19 cellular contexts compared by ENCODE assay signal in genomic region chr5:134083517-134083916, GRCh38. TPM values are rescaled to one million over a fixed set of nuclear protein-coding genes. Genes with fewer than 3 reads are reported as not detected.
DNase-seq lines count a peak whose midpoint lies in the region; ATAC-seq and TF ChIP-seq lines count a peak whose summit lies in the region.
"Had no signal": no experiment of that assay in that cellular context is flagged by ENCODE, and none has a peak within 500 bp of the region (broad histone marks: within the 10 kb centered on the region; RNA-seq: fewer than 3 reads in every experiment).

No MANE protein-coding gene starts in this region.

- TF ChIP-seq CTCF in chondrocyte (IDR thresholded peaks at IDR 0.05) (no peak), sigmoid colon (IDR thresholded peaks at IDR 0.05) (no peak)

- H3K9me3 Mint-ChIP-seq in activated naive CD4-positive, alpha-beta T cell treated with anti-CD3 and anti-CD28 coated beads, Interleukin-2, amount 50 U/mL, for 24 hours, result no peaks in the 10 kb centered on the region
- H3K9me3 Mint-ChIP-seq in chondrocyte (ENCODE audit: low read depth), result peaks cover 3% of the 10 kb centered on the region
- H3K9me3 Mint-ChIP-seq: activated T-helper 1 cell treated with anti-CD3 and anti-CD28 coated beads, Interleukin-12 subunit alpha, Interleukin-12 subunit beta, Interleukin-2, Interleukin-4 antibody, amounts not matched to agents 30 ng/mL and 10 ng/mL and 1 ng/mL, durations not matched to agents 14 hours and 24 hours and 36 hours had no signal

- H3K9me3 ChIP-seq in sigmoid colon, result no peaks in the 10 kb centered on the region
- H3K9me3 ChIP-seq: mucosa of descending colon, suprapubic skin had no signal

- H3K36me3 ChIP-seq in sigmoid colon, result no peaks in the 10 kb centered on the region
- H3K36me3 ChIP-seq: suprapubic skin had no signal

- 64 to 71% methylated on average over 5 of the region's 5 CpGs for WGBS in sigmoid colon, 2 donors

- H3K27ac Mint-ChIP-seq in activated naive CD4-positive, alpha-beta T cell treated with anti-CD3 and anti-CD28 coated beads, Interleukin-2, amount 50 U/mL, for 24 hours, result peak overlapping the region; percentile 87
- H3K27ac Mint-ChIP-seq in chondrocyte (ENCODE audit: unreplicated experiment), result no peak overlapping the region
- H3K27ac Mint-ChIP-seq: activated T-helper 1 cell treated with anti-CD3 and anti-CD28 coated beads, Interleukin-12 subunit alpha, Interleukin-12 subunit beta, Interleukin-2, Interleukin-4 antibody, amounts not matched to agents 30 ng/mL and 10 ng/mL and 1 ng/mL, durations not matched to agents 14 hours and 24 hours and 36 hours had no signal

- intact Hi-C loops in sigmoid colon (cut with DNase I), result no loop called here

- no peak overlapping the region for H3K27ac ChIP-seq in sigmoid colon
- H3K27ac ChIP-seq: PC-9, suprapubic skin had no signal

- H3K4me1 ChIP-seq in sigmoid colon, result no peaks in the 10 kb centered on the region
- H3K4me1 ChIP-seq: suprapubic skin had no signal

- no peak for TF ChIP-seq POLR2A in sigmoid colon (IDR thresholded peaks at IDR 0.05)

- no peaks in the 10 kb centered on the region for H3K27me3 ChIP-seq in sigmoid colon
- H3K27me3 ChIP-seq: suprapubic skin had no signal

- ATAC-seq in HG02763 (IDR thresholded peaks at IDR 0.05; ENCODE audit: unreplicated experiment) (no peak), GM18502 (IDR thresholded peaks at IDR 0.05; ENCODE audit: poor library complexity, unreplicated experiment) (no peak)
- ATAC-seq: left ventricle myocardium superior, mucosa of descending colon had no signal

- H3K4me1 Mint-ChIP-seq in activated naive CD4-positive, alpha-beta T cell treated with anti-CD3 and anti-CD28 coated beads, Interleukin-2, amount 50 U/mL, for 24 hours, result peaks cover 78% of the 10 kb centered on the region
- H3K4me1 Mint-ChIP-seq in chondrocyte (ENCODE audit: low read depth), result peaks cover 6% of the 10 kb centered on the region

- H3K36me3 Mint-ChIP-seq in activated naive CD4-positive, alpha-beta T cell treated with anti-CD3 and anti-CD28 coated beads, Interleukin-2, amount 50 U/mL, for 24 hours, result no peaks in the 10 kb centered on the region
- H3K36me3 Mint-ChIP-seq in chondrocyte (ENCODE audit: low read depth), result no peaks in the 10 kb centered on the region

- no peak for TF ChIP-seq EP300 in sigmoid colon (IDR thresholded peaks at IDR 0.05)

- no peak overlapping the region for H3K4me3 ChIP-seq in sigmoid colon
- H3K4me3 ChIP-seq: mucosa of descending colon, PC-9, suprapubic skin had no signal

- DNase-seq in activated naive CD4-positive, alpha-beta T cell treated with Interleukin-2 at 50 U/mL for 16 hours, result no peak
- DNase-seq in RPMI7951 (ENCODE audit: low read depth) (peak; percentile 73), chondrocyte (ENCODE audit: low spot score) (peak; percentile 58), sigmoid colon (peak; percentile 40)
- no peak for DNase-seq in effector CD4-positive, alpha-beta T cell
- DNase-seq: anterior cingulate cortex; KG1; left ventricle myocardium superior; mucosa of descending colon; NCI-H1105 treated with DMSO at 0.1 percent for 48 hours; NCI-H774; PC-9; stimulated activated CD4-positive, alpha-beta T cell treated with anti-CD3 and anti-CD28 coated beads, Interleukin-4, amount 100 ng/mL, for 4 hours; stimulated activated CD8-positive, alpha-beta memory T cell treated with anti-CD3 and anti-CD28 coated beads, Interleukin-4, amount 100 ng/mL, for 48 hours had no signal

- no peaks in the 10 kb centered on the region for H3K27me3 Mint-ChIP-seq in activated naive CD4-positive, alpha-beta T cell treated with anti-CD3 and anti-CD28 coated beads, Interleukin-2, amount 50 U/mL, for 24 hours
- peaks cover 1% of the 10 kb centered on the region for H3K27me3 Mint-ChIP-seq in chondrocyte (ENCODE audit: low read depth)

- peak overlapping the region; percentile 42 for H3K4me3 Mint-ChIP-seq in activated naive CD4-positive, alpha-beta T cell treated with anti-CD3 and anti-CD28 coated beads, Interleukin-2, amount 50 U/mL, for 24 hours
- no peak overlapping the region for H3K4me3 Mint-ChIP-seq in chondrocyte (ENCODE audit: unreplicated experiment)
- H3K4me3 Mint-ChIP-seq: activated T-helper 1 cell treated with anti-CD3 and anti-CD28 coated beads, Interleukin-12 subunit alpha, Interleukin-12 subunit beta, Interleukin-2, Interleukin-4 antibody, amounts not matched to agents 30 ng/mL and 10 ng/mL and 1 ng/mL, durations not matched to agents 14 hours and 24 hours and 36 hours had no signal

RNA-seq across cellular contexts. Expression of gene TCF7, which starts 31.0 kb away (rescaled TPM):
- 9.1 and 12.3 TPM in 2 replicates for total RNA-seq in RPMI7951 (2014; rRNA removed; shearing (Covaris generic))
- total RNA-seq in chondrocyte, result 0.53 to 1.2 TPM (median 0.55 TPM) in 3 replicates
- 1 to 10 TPM in 1 of 4 donors, under 1 TPM in 3; 0.36 to 1.5 (median 0.62) TPM for total RNA-seq in sigmoid colon
- 10 to 100 TPM in 1 of 3 donors, 1 to 10 TPM in 2; 1.8 to 38.4 (median 3.7) TPM for polyA plus RNA-seq in sigmoid colon

Comparison
In these comparisons a context has a peak if more than half of its experiments do, and no peak if none do; other contexts are left out.
1. DNase-seq: peak in RPMI7951 (single experiment), chondrocyte (single experiment) and sigmoid colon (single experiment); none in activated naive CD4-positive, alpha-beta T cell treated with Interleukin-2 at 50 U/mL for 16 hours (single experiment) and effector CD4-positive, alpha-beta T cell (single experiment).